ENCODE assay signal across 14 cellular contexts in genomic region chr4:163744861-163745260, GRCh38.
DNase-seq lines count a peak whose midpoint lies in the region; ATAC-seq and TF ChIP-seq lines count a peak whose summit lies in the region.
"Had no signal": no experiment of that assay in that cellular context is flagged by ENCODE, and none has a peak within 500 bp of the region (broad histone marks: within the 10 kb centered on the region; RNA-seq: fewer than 3 reads in every experiment).

No MANE protein-coding gene starts in this region.

- no peaks in the 10 kb centered on the region for H3K36me3 ChIP-seq in breast epithelium
- H3K36me3 ChIP-seq: prostate gland had no signal

- DNase-seq in GM20000 (ENCODE audit: low spot score) (peak; percentile 65), breast epithelium (ENCODE audit: low spot score in 2 of 2) (no peak), cerebellar cortex (ENCODE audit: low spot score) (no peak), type B pancreatic cell (ENCODE audit: extremely low spot score, unreplicated experiment) (no peak), NCI-H2227 treated with DMSO at 0.1 percent for 48 hours (lab: John Stamatoyannopoulos, UW) (no peak)
- DNase-seq: activated naive CD8-positive, alpha-beta T cell treated with anti-CD3 and anti-CD28 coated beads, Interleukin-2, amount 10 ng/mL, durations not matched to agents 7 days and 5 days; NCI-H2171 treated with DMSO at 0.1 percent for 48 hours; stimulated activated CD4-positive, alpha-beta T cell treated with anti-CD3 and anti-CD28 coated beads, Interleukin-4, amount 100 ng/mL, for 4 hours; testis had no signal

- peaks cover 0 to 10% (median 6%) of the 10 kb centered on the region in 3 donors for H3K4me1 Mint-ChIP-seq in IgD-negative memory B cell
- H3K4me1 Mint-ChIP-seq in type B pancreatic cell (ENCODE audit: unreplicated experiment) = no peaks in the 10 kb centered on the region

- no peak for TF ChIP-seq POLR2A in breast epithelium (IDR thresholded peaks at IDR 0.05)

- H3K4me1 ChIP-seq in breast epithelium = no peaks in the 10 kb centered on the region
- H3K4me1 ChIP-seq: prostate gland, testis had no signal

- TF ChIP-seq CTCF in GM20000 (IDR thresholded peaks at IDR 0.05; ENCODE audit: extremely low read depth, missing control alignments) = no peak
- TF ChIP-seq CTCF in breast epithelium (IDR thresholded peaks at IDR 0.05) = no peak
- TF ChIP-seq CTCF in type B pancreatic cell (conservative IDR thresholded peaks at IDR 0.05) = no peak

- no peaks in the 10 kb centered on the region for H3K9me3 ChIP-seq in breast epithelium
- H3K9me3 ChIP-seq: prostate gland, testis had no signal

- peak; percentile 91 for ATAC-seq in GM18508 (IDR thresholded peaks at IDR 0.05; ENCODE audit: insufficient read depth, unreplicated experiment)
- ATAC-seq in HG02970 (IDR thresholded peaks at IDR 0.05; ENCODE audit: low FRiP score, unreplicated experiment) = peak; percentile 96

- peaks cover 1% of the 10 kb centered on the region for H3K27me3 Mint-ChIP-seq in IgD-negative memory B cell
- H3K27me3 Mint-ChIP-seq in type B pancreatic cell = no peaks in the 10 kb centered on the region
- H3K27me3 Mint-ChIP-seq: activated naive CD8-positive, alpha-beta T cell treated with anti-CD3 and anti-CD28 coated beads, Interleukin-2, amount 10 ng/mL, durations not matched to agents 7 days and 5 days had no signal

- H3K4me3 ChIP-seq in breast epithelium = no peak overlapping the region
- H3K4me3 ChIP-seq: prostate gland, testis had no signal

- peak overlapping the region in 3 of 4 donors; percentile 38 to 77 (median 77) for H3K4me3 Mint-ChIP-seq in IgD-negative memory B cell
- H3K4me3 Mint-ChIP-seq in type B pancreatic cell = no peak overlapping the region
- H3K4me3 Mint-ChIP-seq: activated naive CD8-positive, alpha-beta T cell treated with anti-CD3 and anti-CD28 coated beads, Interleukin-2, amount 10 ng/mL, durations not matched to agents 7 days and 5 days had no signal

- H3K36me3 Mint-ChIP-seq in IgD-negative memory B cell = peaks cover 2% of the 10 kb centered on the region
- peaks cover 4% of the 10 kb centered on the region for H3K36me3 Mint-ChIP-seq in type B pancreatic cell
- H3K36me3 Mint-ChIP-seq: activated naive CD8-positive, alpha-beta T cell treated with anti-CD3 and anti-CD28 coated beads, Interleukin-2, amount 10 ng/mL, durations not matched to agents 7 days and 5 days had no signal

- H3K9me3 Mint-ChIP-seq in IgD-negative memory B cell = peaks cover 0 to 3% (median 0%) of the 10 kb centered on the region in 3 donors
- peaks cover 6% of the 10 kb centered on the region for H3K9me3 Mint-ChIP-seq in type B pancreatic cell
- H3K9me3 Mint-ChIP-seq: activated naive CD8-positive, alpha-beta T cell treated with anti-CD3 and anti-CD28 coated beads, Interleukin-2, amount 10 ng/mL, durations not matched to agents 7 days and 5 days had no signal

- intact Hi-C loops in breast epithelium (cut with DNase I; ENCODE audit: low total_unique reads) = no loop called here

- H3K27ac Mint-ChIP-seq in IgD-negative memory B cell = peak overlapping the region in 2 of 3 donors; percentile 74 to 86
- H3K27ac Mint-ChIP-seq in type B pancreatic cell = no peak overlapping the region
- H3K27ac Mint-ChIP-seq: activated naive CD8-positive, alpha-beta T cell treated with anti-CD3 and anti-CD28 coated beads, Interleukin-2, amount 10 ng/mL, durations not matched to agents 7 days and 5 days had no signal

- H3K27me3 ChIP-seq in breast epithelium = no peaks in the 10 kb centered on the region
- H3K27me3 ChIP-seq: testis had no signal

- H3K27ac ChIP-seq in breast epithelium = no peak overlapping the region
- H3K27ac ChIP-seq: C4-2B, prostate gland, testis had no signal
